ENCODE assay signal across 11 cellular contexts in genomic region chr17:74446551-74447500, GRCh38. TPM values are rescaled to one million over a fixed set of nuclear protein-coding genes. Genes with fewer than 3 reads are reported as not detected.
A peak's percentile ranks its signal among the peaks of the same experiment; 100 is the strongest.
DNase-seq lines count a peak whose midpoint lies in the region; ATAC-seq, FAIRE-seq and TF ChIP-seq lines count a peak whose summit lies in the region.
"Had no signal": no experiment of that assay in that cellular context is flagged by ENCODE, and none has a peak within 500 bp of the region (broad histone marks: within the 10 kb centered on the region; RNA-seq: fewer than 3 reads in every experiment).

No MANE protein-coding gene starts in this region.

- H3K4me1 ChIP-seq in esophagus squamous epithelium (peaks cover 22 to 61% (median 27%) of the 10 kb centered on the region in 3 donors), gastrocnemius medialis (peaks cover 76 to 84% of the 10 kb centered on the region in 2 donors)

- FAIRE-seq in GM12892 (lab: Jason Lieb, UNC), result peak; percentile 61

- H3K27ac ChIP-seq in esophagus squamous epithelium (peak overlapping the region; percentile 18 to 84 (median 49)), gastrocnemius medialis (peak overlapping the region; percentile 92 to 98 (median 97))

- intact Hi-C loops in esophagus squamous epithelium (cut with DNase I) (no loop called here), gastrocnemius medialis (cut with DNase I; ENCODE audit: low total_unique reads) (loop anchor here (5.0 kb wide), 1 partner anchor 235 kb away; the partner anchor contains the start of gene TTYH2)

- H3K27me3 ChIP-seq in esophagus squamous epithelium, result no peaks in the 10 kb centered on the region
- no peaks in the 10 kb centered on the region for H3K27me3 ChIP-seq in gastrocnemius medialis

- no peak for TF ChIP-seq CTCF in esophagus squamous epithelium (IDR thresholded peaks at IDR 0.05)
- peak in 3 of 5 experiments; percentile 17 to 26 (median 20) for TF ChIP-seq CTCF in gastrocnemius medialis (IDR thresholded peaks at IDR 0.05 in 4 of 5, conservative IDR thresholded peaks at IDR 0.05 in 1 of 5)

- in situ Hi-C loops in gastrocnemius medialis (cut with MboI; ENCODE audit: low sequenced_read_pairs in 4 of 4), result no loop called here

- ATAC-seq in HG03432 (IDR thresholded peaks at IDR 0.05; ENCODE audit: unreplicated experiment) (peak; percentile 53), gastrocnemius medialis (peak; percentile 60 to 64), HG02763 (IDR thresholded peaks at IDR 0.05; ENCODE audit: unreplicated experiment) (no peak), HG02885 (IDR thresholded peaks at IDR 0.05; ENCODE audit: poor library complexity, unreplicated experiment) (no peak)

- 44 to 55% methylated on average over 7 to 16 of the region's 31 CpGs for WGBS in esophagus squamous epithelium, 2 donors

- H3K4me3 ChIP-seq in esophagus squamous epithelium (no peak overlapping the region), gastrocnemius medialis (peak overlapping the region in 3 of 4 donors; percentile 8 to 30 (median 21))
- H3K4me3 ChIP-seq: skin epidermis had no signal

- DNase-seq in GM12892 (ENCODE audit: insufficient read length), result no peak
- DNase-seq in esophagus squamous epithelium (lab: John Stamatoyannopoulos, UW), result no peak
- peak; percentile 90 to 98 for DNase-seq in gastrocnemius medialis
- DNase-seq in HuH-7.5 (ENCODE audit: low spot score), result no peak
- no peak for DNase-seq in SKM-1 treated with dmso at 0.1 percent for 144 hours (lab: John Stamatoyannopoulos, UW; ENCODE audit: unreplicated experiment)
- DNase-seq: NCI-H1048 had no signal

- H3K9me3 ChIP-seq in esophagus squamous epithelium (no peaks in the 10 kb centered on the region), gastrocnemius medialis (no peaks in the 10 kb centered on the region)

- peaks cover 0 to 7% (median 0%) of the 10 kb centered on the region in 3 donors for H3K36me3 ChIP-seq in esophagus squamous epithelium
- H3K36me3 ChIP-seq in gastrocnemius medialis, result no peaks in the 10 kb centered on the region

- TF ChIP-seq POLR2A in GM12892 (IDR thresholded peaks at IDR 0.05; ENCODE audit: low read depth, low read length) (no peak), esophagus squamous epithelium (IDR thresholded peaks at IDR 0.05) (no peak), gastrocnemius medialis (IDR thresholded peaks at IDR 0.05) (peak; percentile 54 to 69)

RNA-seq across cellular contexts. Expression of gene GPRC5C, which starts 14.9 kb away (rescaled TPM):
- 0.53 TPM for polyA plus RNA-seq in GM12892 (2012; ENCODE audit: missing spikeins)
- 10 to 100 TPM in 2 of 4 donors, 1 to 10 TPM in 2; 6.3 to 21.6 (median 11.7) TPM for total RNA-seq in esophagus squamous epithelium
- 100 to 1,000 TPM in 3 of 4 donors, 10 to 100 TPM in 1; 80.4 to 138 (median 127) TPM for total RNA-seq in gastrocnemius medialis
- total RNA-seq: T-helper 2 cell treated with Interferon-gamma antibody and Interleukin-4, amounts not matched to agents 100 ng/mL and 5 ng/mL, for 36 hours had no signal

RNA-seq across cellular contexts. Expression of gene CD300A, which starts 19.6 kb away (rescaled TPM):
- 70.3 TPM for polyA plus RNA-seq in GM12892 (2012; ENCODE audit: missing spikeins)
- total RNA-seq in esophagus squamous epithelium (10 to 100 TPM in 1 of 4 donors, 1 to 10 TPM in 2, under 1 TPM in 1; 0.88 to 19.6 (median 2.8) TPM), gastrocnemius medialis (1 to 10 TPM in 2 of 4 donors, not detected in 2; 1.4 to 2.5 TPM)

Comparison
In these comparisons a context has a peak if more than half of its experiments do, and no peak if none do; other contexts are left out.
1. DNase-seq: peak in gastrocnemius medialis (2 of 2); none in GM12892 (single experiment), esophagus squamous epithelium (single experiment), HuH-7.5 (single experiment) and SKM-1 treated with dmso at 0.1 percent for 144 hours (single experiment).
2. POLR2A ChIP-seq: peak in gastrocnemius medialis (2 of 2); none in GM12892 (single experiment) and esophagus squamous epithelium (0 of 4).
3. ATAC-seq: peak in HG03432 (single experiment) and gastrocnemius medialis (2 of 2); none in HG02763 (single experiment) and HG02885 (single experiment).
4. H3K4me3 ChIP-seq: peak in gastrocnemius medialis (3 of 4); none in esophagus squamous epithelium (0 of 4).
5. CTCF ChIP-seq: peak in gastrocnemius medialis (3 of 5); none in esophagus squamous epithelium (0 of 6).